ENCODE assay signal across 9 cellular contexts in the genomic region with DNA sequence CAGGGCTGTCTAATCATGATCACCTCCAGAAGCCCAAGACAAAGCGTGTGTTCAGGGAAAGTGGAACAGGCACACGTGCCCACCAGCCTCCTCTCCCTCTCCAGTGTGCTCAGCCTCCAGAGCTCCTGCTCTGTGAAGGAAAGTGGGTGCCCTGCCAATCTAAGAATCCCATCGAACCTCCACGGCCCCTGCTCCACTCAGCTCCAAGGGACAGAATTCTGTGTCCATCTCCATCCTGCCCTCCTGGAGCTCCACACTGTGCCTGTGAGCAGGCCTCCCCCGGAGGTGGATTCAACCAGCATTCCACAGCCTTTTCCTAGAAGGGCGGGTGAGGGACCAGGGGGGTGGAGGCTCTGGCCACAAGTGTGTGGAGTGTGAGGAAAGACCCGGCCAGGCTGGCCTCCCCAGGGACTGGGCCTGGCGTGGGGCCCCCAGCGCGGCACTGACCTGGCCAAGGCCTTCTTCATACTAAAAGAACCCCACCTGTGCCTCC. TPM values are rescaled to one million over a fixed set of nuclear protein-coding genes. Genes with fewer than 3 reads are reported as not detected.
DNase-seq lines count a peak whose midpoint lies in the region; ATAC-seq and TF ChIP-seq lines count a peak whose summit lies in the region.
"Had no signal": no experiment of that assay in that cellular context is flagged by ENCODE, and none has a peak within 500 bp of the region (broad histone marks: within the 10 kb centered on the region; RNA-seq: fewer than 3 reads in every experiment).

No MANE protein-coding gene starts in this region.

- H3K79me2 ChIP-seq in SK-N-SH (ENCODE audit: insufficient read depth): peaks cover 98% of the 10 kb centered on the region

- H3K9ac ChIP-seq in SK-N-SH: 0 out of 2 replicates have a peak overlapping the region, but pooled peaks have one; percentile 14

- H3K27ac Mint-ChIP-seq in CD4-positive, CD25-positive, alpha-beta regulatory T cell: peak overlapping the region; percentile 95 to 99 (median 98)

- POLR2A ChIA-PET in SK-N-SH (lab: Yijun Ruan, JAX): interaction anchor here (0.6 to 1.3 kb wide), 2 partner anchors 10 to 32 kb away, joined by 3 to 4 read pairs; no protein-coding TSS in a partner anchor

- TF ChIP-seq RAD21 in SK-N-SH (IDR thresholded peaks at IDR 0.05; ENCODE audit: low read length): no peak

- intact Hi-C loops in esophagus squamous epithelium (cut with DNase I): no loop called here
- intact Hi-C loops in psoas muscle (cut with DNase I): loop anchor here in 1 of 2 donors (5.0 kb wide), 1 partner anchor 62 kb away; no protein-coding TSS in a partner anchor

- TF ChIP-seq CTCF in SK-N-SH (IDR thresholded peaks at IDR 0.05) (no peak), esophagus squamous epithelium (IDR thresholded peaks at IDR 0.05) (no peak), psoas muscle (IDR thresholded peaks at IDR 0.05) (no peak)

- H3K9me2 ChIP-seq in SK-N-SH: no peaks in the 10 kb centered on the region

- CTCF ChIA-PET in SK-N-SH (lab: Yijun Ruan, JAX): interaction anchor here (0.6 to 7.9 kb wide), 12 partner anchors 9 to 150 kb away, joined by 3 to 75 read pairs (median 5); no protein-coding TSS in a partner anchor

- no peak for TF ChIP-seq POLR2A in esophagus squamous epithelium (IDR thresholded peaks at IDR 0.05)

- ATAC-seq in CD4-positive, CD25-positive, alpha-beta regulatory T cell (ENCODE audit: low read depth in 2 of 2): no peak
- ATAC-seq in psoas muscle: no peak

- H3F3A ChIP-seq in SK-N-SH (replicated peaks; ENCODE audit: insufficient read depth): no peaks in the 10 kb centered on the region

- peak overlapping the region; percentile 88 to 97 (median 95) for H3K4me3 Mint-ChIP-seq in CD4-positive, CD25-positive, alpha-beta regulatory T cell

- no peak for TF ChIP-seq EP300 in SK-N-SH (IDR thresholded peaks at IDR 0.05; ENCODE audit: borderline replicate concordance in 1 of 2, low read depth in 1 of 2, low read length in 1 of 2)

- peaks cover 13% of the 10 kb centered on the region for H3K36me3 ChIP-seq in CD4-positive, CD25-positive, alpha-beta regulatory T cell (ENCODE audit: control insufficient read depth, insufficient read depth, low read length)
- H3K36me3 ChIP-seq in SK-N-SH (replicated peaks in 1 of 2; ENCODE audit: control insufficient read depth in 1 of 2, insufficient read depth in 2 of 2, low read length in 1 of 2) (no peaks in the 10 kb centered on the region), esophagus squamous epithelium (no peaks in the 10 kb centered on the region), psoas muscle (ENCODE audit: insufficient read depth in 1 of 2, low read depth in 1 of 2) (no peaks in the 10 kb centered on the region)

- peak overlapping the region; percentile 98 for H3K4me2 ChIP-seq in SK-N-SH

- peaks cover 83% of the 10 kb centered on the region for H3K4me1 ChIP-seq in CD4-positive, CD25-positive, alpha-beta regulatory T cell (ENCODE audit: control insufficient read depth, insufficient read depth, low read length, poor library complexity, severe bottlenecking)
- H3K4me1 ChIP-seq in SK-N-SH (ENCODE audit: control insufficient read depth in 1 of 2, insufficient read depth in 2 of 2, low read depth in 1 of 2, low read length in 1 of 2): peaks cover 73 to 88% of the 10 kb centered on the region in 2 experiments
- peaks cover 88 to 100% (median 95%) of the 10 kb centered on the region in 3 donors for H3K4me1 ChIP-seq in esophagus squamous epithelium
- H3K4me1 ChIP-seq in psoas muscle: peaks cover 93% of the 10 kb centered on the region

- H3K27ac ChIP-seq in CD4-positive, CD25-positive, alpha-beta regulatory T cell (ENCODE audit: insufficient read depth, low read length, poor library complexity, severe bottlenecking): peak overlapping the region; percentile 91
- H3K27ac ChIP-seq in SK-N-SH (ENCODE audit: low read depth in 2 of 2, low read length in 1 of 2): peak overlapping the region in 1 of 2 experiments; percentile 93; a peak in 2 of 4 replicates
- peak overlapping the region; percentile 95 to 99 (median 97) for H3K27ac ChIP-seq in esophagus squamous epithelium
- H3K27ac ChIP-seq in psoas muscle: peak overlapping the region; percentile 78

- peaks cover 11% of the 10 kb centered on the region for H3K27me3 Mint-ChIP-seq in CD4-positive, CD25-positive, alpha-beta regulatory T cell

- H3K36me3 Mint-ChIP-seq in CD4-positive, CD25-positive, alpha-beta regulatory T cell: peaks cover 48% of the 10 kb centered on the region

- no peak for DNase-seq in CD4-positive, CD25-positive, alpha-beta regulatory T cell
- DNase-seq in SK-N-SH (peak; percentile 65), esophagus squamous epithelium (lab: John Stamatoyannopoulos, UW) (no peak), psoas muscle (peak; percentile 73 to 77), 8988T (no peak), KG1 (lab: John Stamatoyannopoulos, UW) (no peak), NOMO-1 treated with DMSO at 0.1 percent for 48 hours (lab: John Stamatoyannopoulos, UW; ENCODE audit: unreplicated experiment) (no peak), NOMO-1 (lab: John Stamatoyannopoulos, UW; ENCODE audit: unreplicated experiment in 2 of 2) (no peak)
- DNase-seq: RPMI8226 had no signal

- 61% methylated on average over 9 of the region's 10 CpGs for WGBS in SK-N-SH (ENCODE audit: low lambda C conversion rate)
- 65 to 75% methylated on average over 2 to 10 of the region's 10 CpGs for WGBS in esophagus squamous epithelium, 2 donors
- WGBS in psoas muscle, 3 donors: 58 to 64% (median 64%) methylated on average over 10 of the region's 10 CpGs

- no peaks in the 10 kb centered on the region for H3K9me3 ChIP-seq in CD4-positive, CD25-positive, alpha-beta regulatory T cell (ENCODE audit: control insufficient read depth in 2 of 2, low read length in 2 of 2)
- H3K9me3 ChIP-seq in SK-N-SH: no peaks in the 10 kb centered on the region
- H3K9me3 ChIP-seq in esophagus squamous epithelium: no peaks in the 10 kb centered on the region
- no peaks in the 10 kb centered on the region for H3K9me3 ChIP-seq in psoas muscle

- peak overlapping the region; percentile 97 for H3K4me3 ChIP-seq in CD4-positive, CD25-positive, alpha-beta regulatory T cell (ENCODE audit: low read depth, low read length)
- H3K4me3 ChIP-seq in SK-N-SH (ENCODE audit: low read depth in 2 of 2, low read length in 1 of 2) (no peak overlapping the region; a peak in 1 of 4 replicates), esophagus squamous epithelium (peak overlapping the region in 2 of 4 donors; percentile 1 to 30), psoas muscle (no peak overlapping the region)

- H3K9me3 Mint-ChIP-seq in CD4-positive, CD25-positive, alpha-beta regulatory T cell: no peaks in the 10 kb centered on the region

- peaks cover 89% of the 10 kb centered on the region for H4K20me1 ChIP-seq in SK-N-SH (ENCODE audit: insufficient read depth)

- H2AFZ ChIP-seq in SK-N-SH (ENCODE audit: low read depth): no peak overlapping the region

- peaks cover 8 to 67% (median 48%) of the 10 kb centered on the region in 4 donors for H3K4me1 Mint-ChIP-seq in CD4-positive, CD25-positive, alpha-beta regulatory T cell

- no peaks in the 10 kb centered on the region for H3K27me3 ChIP-seq in CD4-positive, CD25-positive, alpha-beta regulatory T cell (ENCODE audit: control insufficient read depth, insufficient read depth, low read length)
- H3K27me3 ChIP-seq in SK-N-SH (ENCODE audit: insufficient read depth) (no peaks in the 10 kb centered on the region), esophagus squamous epithelium (no peaks in the 10 kb centered on the region), psoas muscle (ENCODE audit: insufficient read depth in 3 of 3, low read length in 2 of 3) (no peaks in the 10 kb centered on the region)

RNA-seq across cellular contexts. Expression of gene EEIG1, which starts 6.0 kb away (rescaled TPM):
- total RNA-seq in CD4-positive, CD25-positive, alpha-beta regulatory T cell: 402 TPM
- 100 to 1,000 TPM; 140 to 190 (median 177) TPM for polyA plus RNA-seq in CD4-positive, CD25-positive, alpha-beta regulatory T cell
- polyA plus RNA-seq in SK-N-SH (2012; rRNA removed) (17.9 and 26.2 TPM in 2 replicates), psoas muscle (1 to 10 TPM; 3.6 to 6.1 (median 5.1) TPM)
- 15.9 and 18.6 TPM in 2 replicates for polyA plus RNA-seq in SK-N-SH (2012; cell fraction: cytosol; rRNA removed)
- polyA plus RNA-seq in SK-N-SH (2012; cell fraction: nucleus; rRNA removed): 32.9 and 55.0 TPM in 2 replicates
- total RNA-seq in esophagus squamous epithelium (10 to 100 TPM; 16.9 to 65.0 (median 24.0) TPM), psoas muscle (10 to 100 TPM in 1 of 4 donors, 1 to 10 TPM in 3; 3.6 to 11.4 (median 8.3) TPM)

RNA-seq across cellular contexts. Expression of gene DPM2, which starts 37.2 kb away (rescaled TPM):
- 35.7 TPM for total RNA-seq in CD4-positive, CD25-positive, alpha-beta regulatory T cell
- 10 to 100 TPM; 27.5 to 30.6 (median 29.7) TPM for polyA plus RNA-seq in CD4-positive, CD25-positive, alpha-beta regulatory T cell
- polyA plus RNA-seq in SK-N-SH (2012; rRNA removed) (106 and 117 TPM in 2 replicates), psoas muscle (10 to 100 TPM; 16.6 to 39.6 (median 37.1) TPM)
- 54.1 and 69.2 TPM in 2 replicates for polyA plus RNA-seq in SK-N-SH (2012; cell fraction: cytosol; rRNA removed)
- polyA plus RNA-seq in SK-N-SH (2012; cell fraction: nucleus; rRNA removed): 90.7 and 100 TPM in 2 replicates
- total RNA-seq in esophagus squamous epithelium (10 to 100 TPM; 12.5 to 18.5 (median 15.7) TPM), psoas muscle (10 to 100 TPM in 3 of 4 donors, 1 to 10 TPM in 1; 9.7 to 17.4 (median 12.2) TPM)

RNA-seq across cellular contexts. Expression of gene PIP5KL1, which starts 44.2 kb away (rescaled TPM):
- 3.3 TPM for total RNA-seq in CD4-positive, CD25-positive, alpha-beta regulatory T cell
- 1 to 10 TPM in 1 of 4 donors, under 1 TPM in 2, not detected in 1; 0.22 to 1.1 (median 0.81) TPM for polyA plus RNA-seq in CD4-positive, CD25-positive, alpha-beta regulatory T cell
- polyA plus RNA-seq in SK-N-SH (2012; rRNA removed): 4.0 and 6.1 TPM in 2 replicates
- 1.7 and 2.5 TPM in 2 replicates for polyA plus RNA-seq in SK-N-SH (2012; cell fraction: cytosol; rRNA removed)
- 40.1 and 41.3 TPM in 2 replicates for polyA plus RNA-seq in SK-N-SH (2012; cell fraction: nucleus; rRNA removed)
- 1 to 10 TPM in 3 of 4 donors, not detected in 1; 3.1 to 4.6 (median 3.6) TPM for total RNA-seq in esophagus squamous epithelium
- under 1 TPM in 2 of 4 donors, not detected in 2; 0.40 to 0.44 TPM for total RNA-seq in psoas muscle
- polyA plus RNA-seq in psoas muscle: under 1 TPM in 2 of 3 donors, not detected in 1; 0.05 to 0.12 TPM

RNA-seq across cellular contexts. Expression of gene ST6GALNAC4, which starts 58.0 kb away (rescaled TPM):
- total RNA-seq in CD4-positive, CD25-positive, alpha-beta regulatory T cell: 31.6 TPM
- polyA plus RNA-seq in CD4-positive, CD25-positive, alpha-beta regulatory T cell: 10 to 100 TPM; 23.1 to 23.8 (median 23.7) TPM
- polyA plus RNA-seq in SK-N-SH (2012; rRNA removed) (28.4 and 30.2 TPM in 2 replicates), psoas muscle (10 to 100 TPM; 14.0 to 31.4 (median 14.8) TPM)
- polyA plus RNA-seq in SK-N-SH (2012; cell fraction: cytosol; rRNA removed): 11.0 and 21.1 TPM in 2 replicates
- polyA plus RNA-seq in SK-N-SH (2012; cell fraction: nucleus; rRNA removed): 29.1 and 30.8 TPM in 2 replicates
- total RNA-seq in esophagus squamous epithelium (10 to 100 TPM; 12.5 to 33.0 (median 23.8) TPM), psoas muscle (10 to 100 TPM in 3 of 4 donors, 1 to 10 TPM in 1; 8.9 to 52.6 (median 27.3) TPM)

Comparison
In these comparisons a context has a peak if more than half of its experiments do, and no peak if none do; other contexts are left out.
1. DNase-seq: peak in SK-N-SH (single experiment) and psoas muscle (2 of 2); none in CD4-positive, CD25-positive, alpha-beta regulatory T cell (0 of 3), esophagus squamous epithelium (single experiment), 8988T (single experiment), KG1 (single experiment), NOMO-1 treated with DMSO at 0.1 percent for 48 hours (single experiment) and NOMO-1 (0 of 2).